9 cellular contexts compared by ENCODE assay signal in genomic region chr10:119025336-119025735, GRCh38. TPM values are rescaled to one million over a fixed set of nuclear protein-coding genes. Genes with fewer than 3 reads are reported as not detected.
DNase-seq lines count a peak whose midpoint lies in the region; ATAC-seq and TF ChIP-seq lines count a peak whose summit lies in the region.
"Had no signal": no experiment of that assay in that cellular context is flagged by ENCODE, and none has a peak within 500 bp of the region (broad histone marks: within the 10 kb centered on the region; RNA-seq: fewer than 3 reads in every experiment).

No MANE protein-coding gene starts in this region.

- intact Hi-C loops in CD4-positive, alpha-beta T cell (cut with DNase I, micrococcal nuclease), result loop anchor here in 1 of 2 experiments (5.0 kb wide), 1 partner anchor 273 kb away; the partner anchor contains the start of gene CACUL1

- CTCF ChIA-PET in HEK293T (lab: Yijun Ruan, JAX), result no interaction called here
- CTCF ChIA-PET in CD4-positive, alpha-beta T cell (lab: Charles Lee), result no interaction called here

- DNase-seq in GM03348 (ENCODE audit: low spot score), result peak; percentile 75
- peak; percentile 32 for DNase-seq in RKO (ENCODE audit: low spot score)
- peak; percentile 71 for DNase-seq in fibroblast of villous mesenchyme (ENCODE audit: low read depth)
- DNase-seq in HEK293T (ENCODE audit: extremely low spot score), result no peak
- DNase-seq in CD4-positive, alpha-beta T cell, result no peak
- DNase-seq in NCI-H2171 treated with DMSO at 0.1 percent for 48 hours (lab: John Stamatoyannopoulos, UW), result no peak
- DNase-seq: activated naive CD4-positive, alpha-beta T cell treated with anti-CD3 and anti-CD28 coated beads, Interleukin-2, amount 50 U/mL, for 16 hours had no signal

- no peaks in the 10 kb centered on the region for H3K27me3 ChIP-seq in rectal smooth muscle tissue (ENCODE audit: control insufficient read depth, insufficient read depth, low read length)
- H3K27me3 ChIP-seq in CD4-positive, alpha-beta T cell (ENCODE audit: control insufficient read depth, insufficient read depth, low read length), result no peaks in the 10 kb centered on the region

- H3K27ac ChIP-seq in rectal smooth muscle tissue (ENCODE audit: low read depth, low read length), result peak overlapping the region; percentile 85
- no peak overlapping the region for H3K27ac ChIP-seq in CD4-positive, alpha-beta T cell (ENCODE audit: low read depth, low read length)

- H3K4me3 Mint-ChIP-seq in CD4-positive, alpha-beta T cell, result no peak overlapping the region

- H3K27me3 Mint-ChIP-seq in CD4-positive, alpha-beta T cell, result no peaks in the 10 kb centered on the region

- no peaks in the 10 kb centered on the region for H3K36me3 ChIP-seq in rectal smooth muscle tissue (ENCODE audit: control insufficient read depth, insufficient read depth, low read length)

- no peak overlapping the region for H3K27ac Mint-ChIP-seq in CD4-positive, alpha-beta T cell

- no peaks in the 10 kb centered on the region for H3K36me3 Mint-ChIP-seq in CD4-positive, alpha-beta T cell (ENCODE audit: low read depth)

- no peak overlapping the region for H3K9ac ChIP-seq in rectal smooth muscle tissue (ENCODE audit: low read length)

- H3K4me3 ChIP-seq in fibroblast of villous mesenchyme (ENCODE audit: low read depth, low read length), result no peak overlapping the region
- H3K4me3 ChIP-seq in rectal smooth muscle tissue (ENCODE audit: low read length), result peak overlapping the region; percentile 5

- ATAC-seq in HG03097 (IDR thresholded peaks at IDR 0.05; ENCODE audit: low FRiP score, unreplicated experiment), result no peak
- no peak for ATAC-seq in CD4-positive, alpha-beta T cell (ENCODE audit: poor library complexity)

- H3K4me1 Mint-ChIP-seq in CD4-positive, alpha-beta T cell (ENCODE audit: low read depth), result no peaks in the 10 kb centered on the region

- H3K9me3 ChIP-seq in CD4-positive, alpha-beta T cell (ENCODE audit: control insufficient read depth, low read length), result no peaks in the 10 kb centered on the region

- POLR2A ChIA-PET in HEK293T (lab: Yijun Ruan, JAX), result no interaction called here
- POLR2A ChIA-PET in CD4-positive, alpha-beta T cell (lab: Charles Lee), result no interaction called here

- TF ChIP-seq CTCF in fibroblast of villous mesenchyme (IDR thresholded peaks at IDR 0.05; ENCODE audit: insufficient read depth, low read depth, low read length), result no peak
- TF ChIP-seq CTCF in CD4-positive, alpha-beta T cell (IDR thresholded peaks at IDR 0.05), result no peak

- peaks cover 13% of the 10 kb centered on the region for H3K4me1 ChIP-seq in rectal smooth muscle tissue (ENCODE audit: control insufficient read depth, insufficient read depth, low read length)

- no peaks in the 10 kb centered on the region for H3K9me3 Mint-ChIP-seq in CD4-positive, alpha-beta T cell

TF ChIP-seq in HEK293T, 16 proteins besides CTCF, POLR2A, EP300 and RAD21:
- no peak for TF ChIP-seq ELF4 (IDR thresholded peaks at IDR 0.05)
- no peak for TF ChIP-seq SUZ12 (IDR thresholded peaks at IDR 0.05)
- no peak for TF ChIP-seq NFRKB (IDR thresholded peaks at IDR 0.05)
- TF ChIP-seq SP1 (IDR thresholded peaks at IDR 0.05), result no peak
- no peak for TF ChIP-seq TARDBP (IDR thresholded peaks at IDR 0.05)
- no peak for TF ChIP-seq FOXM1 (IDR thresholded peaks at IDR 0.05; ENCODE audit: borderline replicate concordance)
- no peak for TF ChIP-seq CTBP1 (IDR thresholded peaks at IDR 0.05; ENCODE audit: borderline replicate concordance)
- TF ChIP-seq HDGF (IDR thresholded peaks at IDR 0.05; ENCODE audit: borderline replicate concordance), result no peak
- TF ChIP-seq FOXA1 (IDR thresholded peaks at IDR 0.05), result no peak
- no peak for TF ChIP-seq ARNT (IDR thresholded peaks at IDR 0.05)
- TF ChIP-seq BHLHE40 (IDR thresholded peaks at IDR 0.05; ENCODE audit: borderline replicate concordance), result no peak

RNA-seq across cellular contexts. Expression of gene NANOS1, which starts 4.2 kb away (rescaled TPM):
- total RNA-seq in fibroblast of villous mesenchyme, result 1.9 and 6.0 TPM in 2 replicates
- under 1 TPM; 0.08 to 0.14 TPM for total RNA-seq in CD4-positive, alpha-beta T cell

RNA-seq across cellular contexts. Expression of gene EIF3A, which starts 55.3 kb away (rescaled TPM):
- total RNA-seq in fibroblast of villous mesenchyme, result 95.7 and 119 TPM in 2 replicates
- total RNA-seq in CD4-positive, alpha-beta T cell, result 100 to 1,000 TPM; 129 TPM

Comparison
In these comparisons a context has a peak if more than half of its experiments do, and no peak if none do; other contexts are left out.
1. DNase-seq: peak in GM03348 (single experiment), RKO (single experiment) and fibroblast of villous mesenchyme (single experiment); none in HEK293T (single experiment), CD4-positive, alpha-beta T cell (0 of 10) and NCI-H2171 treated with DMSO at 0.1 percent for 48 hours (single experiment).